ENCODE assay signal across 8 cellular contexts in genomic region chr1:169106095-169106920, GRCh38. TPM values are rescaled to one million over a fixed set of nuclear protein-coding genes. Genes with fewer than 3 reads are reported as not detected.
DNase-seq lines count a peak whose midpoint lies in the region; ATAC-seq, FAIRE-seq and TF ChIP-seq lines count a peak whose summit lies in the region.

Gene ATP1B1, plus strand, starts transcription at chr1:169106690. Its CDS starts 140 bp downstream, at chr1:169106830.

- H3K4me1 ChIP-seq in pancreas = peaks cover 17 to 29% (median 22%) of the 10 kb centered on the region in 3 donors
- H3K4me1 ChIP-seq in tibial artery = peaks cover 0 to 46% (median 25%) of the 10 kb centered on the region in 4 donors

- peaks cover 9% of the 10 kb centered on the region for H3K27me3 Mint-ChIP-seq in activated naive CD8-positive, alpha-beta T cell treated with anti-CD3 and anti-CD28 coated beads for 36 hours

- H3K4me3 ChIP-seq in GM12865 (ENCODE audit: low read depth, low read length) (peak within 1 kb of the TSS; percentile 86), pancreas (peak within 1 kb of the TSS; percentile 80 to 96 (median 93)), tibial artery (peak within 1 kb of the TSS; percentile 66 to 81)

- no peaks in the 10 kb centered on the region for H3K36me3 ChIP-seq in pancreas
- no peaks in the 10 kb centered on the region for H3K36me3 ChIP-seq in tibial artery

- H3K4me3 Mint-ChIP-seq in activated naive CD8-positive, alpha-beta T cell treated with anti-CD3 and anti-CD28 coated beads for 36 hours = peak within 1 kb of the TSS; percentile 87

- ATAC-seq in HG02588 (IDR thresholded peaks at IDR 0.05; ENCODE audit: unreplicated experiment) (peak; percentile 86), Right ventricle myocardium superior (ENCODE audit: poor library complexity) (peak; percentile 85), pancreas (peak; percentile 78 to 85 (median 81))

- 0 to 1% methylated on average over 72 to 99 of the region's 100 CpGs for WGBS in pancreas, 2 donors

- TF ChIP-seq CTCF in GM12865 (IDR thresholded peaks at IDR 0.05; ENCODE audit: insufficient read depth, low read depth, low read length, missing control alignments) = peak; percentile 18
- peak; percentile 34 to 70 (median 63) for TF ChIP-seq CTCF in pancreas (IDR thresholded peaks at IDR 0.05)
- TF ChIP-seq CTCF in tibial artery (IDR thresholded peaks at IDR 0.05) = peak; percentile 50 to 59

- peaks cover 36% of the 10 kb centered on the region for H3K4me1 Mint-ChIP-seq in activated naive CD8-positive, alpha-beta T cell treated with anti-CD3 and anti-CD28 coated beads for 36 hours

- H3K27ac ChIP-seq in pancreas (peak within 1 kb of the TSS; percentile 90 to 98 (median 94)), tibial artery (peak within 1 kb of the TSS; percentile 67 to 74)

- H3K27ac Mint-ChIP-seq in activated naive CD8-positive, alpha-beta T cell treated with anti-CD3 and anti-CD28 coated beads for 36 hours = peak within 1 kb of the TSS; percentile 77

- no peaks in the 10 kb centered on the region for H3K27me3 ChIP-seq in pancreas
- no peaks in the 10 kb centered on the region for H3K27me3 ChIP-seq in tibial artery

- DNase-seq in GM12865 (ENCODE audit: low read depth) (peak; percentile 87), NCI-H1092 (lab: John Stamatoyannopoulos, UW) (peak; percentile 96), SKM-1 treated with dmso at 0.1 percent for 144 hours (lab: John Stamatoyannopoulos, UW; ENCODE audit: unreplicated experiment) (peak; percentile 93), Right ventricle myocardium superior (peak; percentile 92), pancreas (peak; percentile 86 to 98 (median 93)), tibial artery (peak; percentile 75 to 88)
- DNase-seq in activated naive CD8-positive, alpha-beta T cell treated with anti-CD3 and anti-CD28 coated beads for 36 hours = peak; percentile 89

- no peak for FAIRE-seq in pancreas (lab: Jason Lieb, UNC)

- no peaks in the 10 kb centered on the region for H3K9me3 Mint-ChIP-seq in activated naive CD8-positive, alpha-beta T cell treated with anti-CD3 and anti-CD28 coated beads for 36 hours

- H3K36me3 Mint-ChIP-seq in activated naive CD8-positive, alpha-beta T cell treated with anti-CD3 and anti-CD28 coated beads for 36 hours = no peaks in the 10 kb centered on the region

- intact Hi-C loops in Right ventricle myocardium superior (cut with DNase I) = loop anchor here (10.0 kb wide), 3 partner anchors 272 to 472 kb away; partner anchors contain the start of gene DPT
- intact Hi-C loops in pancreas (cut with DNase I) = loop anchor here in 1 of 3 donors (10.0 kb wide), 1 partner anchor 472 kb away; no protein-coding TSS in a partner anchor
- intact Hi-C loops in tibial artery (cut with DNase I; ENCODE audit: low total_unique reads) = no loop called here

- H3K9me3 ChIP-seq in pancreas (no peaks in the 10 kb centered on the region), tibial artery (no peaks in the 10 kb centered on the region)

RNA-seq across cellular contexts. Expression of gene ATP1B1, which starts in this region (rescaled TPM):
- total RNA-seq in activated naive CD8-positive, alpha-beta T cell treated with anti-CD3 and anti-CD28 coated beads for 36 hours = 1 to 10 TPM; 3.3 to 4.1 TPM
- total RNA-seq in Right ventricle myocardium superior (302 TPM), pancreas (100 to 1,000 TPM in 5 of 6 donors, 10 to 100 TPM in 1; 95.0 to 213 (median 192) TPM)
- polyA plus RNA-seq in pancreas = 100 to 1,000 TPM in 1 of 2 donors, 10 to 100 TPM in 1; 93.4 to 141 TPM

Comparison
In these comparisons a context has a peak if more than half of its experiments do, and no peak if none do; other contexts are left out.
1. Peak in every context shown above with its lines: DNase-seq, ATAC-seq, H3K4me3 ChIP-seq and H3K27ac ChIP-seq.
2. RNA of gene ATP1B1 (total RNA-seq): 302 TPM in Right ventricle myocardium superior (single experiment) and 95.0 to 213 TPM in pancreas; 3.3 to 4.1 TPM in activated naive CD8-positive, alpha-beta T cell treated with anti-CD3 and anti-CD28 coated beads for 36 hours; every median in the first group is over 10 times any median in the second.